In genomic region chr7:6958371-6958770, GRCh38 we compare ENCODE assay signal across 3 cellular contexts.
A peak's percentile ranks its signal among the peaks of the same experiment; 100 is the strongest.
DNase-seq lines count a peak whose midpoint lies in the region; ATAC-seq and TF ChIP-seq lines count a peak whose summit lies in the region.
"Not testable (repeated sequence)": the region's sequence is repeated elsewhere in the genome, so short reads cannot be mapped to it uniquely, and the experiment has no call there.

No MANE protein-coding gene starts in this region.

- not testable (repeated sequence) for H3K79me1 ChIP-seq in neuronal stem cell (ENCODE audit: low read depth, low read length)

- H2BK5ac ChIP-seq in neuronal stem cell (ENCODE audit: low read length), result not testable (repeated sequence)

- TF ChIP-seq POLR2A in thyroid gland (IDR thresholded peaks at IDR 0.05), result not testable (repeated sequence)

- H2BK15ac ChIP-seq in neuronal stem cell (ENCODE audit: low read length), result peak overlapping the region; percentile 64

- not testable (repeated sequence) for H3K4me1 ChIP-seq in neuronal stem cell (ENCODE audit: control insufficient read depth in 2 of 2, insufficient read depth in 1 of 2, low read depth in 1 of 2, low read length in 2 of 2); thyroid gland

- not testable (repeated sequence) for H3K4me2 ChIP-seq in neuronal stem cell (ENCODE audit: insufficient read depth, low read length, poor library complexity, severe bottlenecking)

- not testable (repeated sequence) for H3K4me1 Mint-ChIP-seq in stimulated activated effector memory CD8-positive, alpha-beta T cell treated with anti-CD3 and anti-CD28 coated beads, Interleukin-12 subunit alpha, Interleukin-12 subunit beta, amount 100 ng/mL, for 72 hours

- H2AK5ac ChIP-seq in neuronal stem cell (ENCODE audit: low read depth, low read length), result not testable (repeated sequence)

- intact Hi-C loops in thyroid gland (cut with DNase I), result not testable (repeated sequence)

- not testable (repeated sequence) for TF ChIP-seq CTCF in thyroid gland (IDR thresholded peaks at IDR 0.05)

- H3K9me3 Mint-ChIP-seq in stimulated activated effector memory CD8-positive, alpha-beta T cell treated with anti-CD3 and anti-CD28 coated beads, Interleukin-12 subunit alpha, Interleukin-12 subunit beta, amount 100 ng/mL, for 72 hours, result not testable (repeated sequence)

- H3K27ac ChIP-seq in neuronal stem cell (replicated peaks; ENCODE audit: low read length); thyroid gland: not testable (repeated sequence)

- not testable (repeated sequence) for H3K4me3 ChIP-seq in neuronal stem cell (ENCODE audit: low read length in 2 of 2); thyroid gland (replicated peaks in 1 of 3)

- not testable (repeated sequence) for H3K4me3 Mint-ChIP-seq in stimulated activated effector memory CD8-positive, alpha-beta T cell treated with anti-CD3 and anti-CD28 coated beads, Interleukin-12 subunit alpha, Interleukin-12 subunit beta, amount 100 ng/mL, for 72 hours

- H2BK120ac ChIP-seq in neuronal stem cell (ENCODE audit: low read depth, low read length), result not testable (repeated sequence)

- H3K9me3 ChIP-seq in neuronal stem cell (replicated peaks in 1 of 2; ENCODE audit: control insufficient read depth in 2 of 2, insufficient read depth in 1 of 2, low read depth in 1 of 2, low read length in 2 of 2); thyroid gland: not testable (repeated sequence)

- not testable (repeated sequence) for H3K36me3 ChIP-seq in neuronal stem cell (replicated peaks in 1 of 2; ENCODE audit: control insufficient read depth in 2 of 2, insufficient read depth in 2 of 2, low read length in 2 of 2); thyroid gland

- H3K9ac ChIP-seq in neuronal stem cell (ENCODE audit: low read depth, low read length, poor library complexity), result not testable (repeated sequence)

- H3K27me3 ChIP-seq in neuronal stem cell (ENCODE audit: control insufficient read depth in 3 of 3, insufficient read depth in 3 of 3, low read depth in 1 of 3, low read length in 3 of 3); thyroid gland: not testable (repeated sequence)

- H2AFZ ChIP-seq in neuronal stem cell (ENCODE audit: low read length), result not testable (repeated sequence)

- H4K8ac ChIP-seq in neuronal stem cell (ENCODE audit: low read depth, low read length), result not testable (repeated sequence)

- peak overlapping the region; percentile 8 for H3K14ac ChIP-seq in neuronal stem cell (ENCODE audit: low read length)

- not testable (repeated sequence) for H4K91ac ChIP-seq in neuronal stem cell (ENCODE audit: low read depth, low read length, poor library complexity)

- not testable (repeated sequence) for H3K36me3 Mint-ChIP-seq in stimulated activated effector memory CD8-positive, alpha-beta T cell treated with anti-CD3 and anti-CD28 coated beads, Interleukin-12 subunit alpha, Interleukin-12 subunit beta, amount 100 ng/mL, for 72 hours

- not testable (repeated sequence) for DNase-seq in neuronal stem cell (ENCODE audit: low spot score); stimulated activated effector memory CD8-positive, alpha-beta T cell treated with anti-CD3 and anti-CD28 coated beads, Interleukin-12 subunit alpha, Interleukin-12 subunit beta, amount 100 ng/mL, for 72 hours (ENCODE audit: low spot score in 2 of 2)
- peak; percentile 52 to 87 for DNase-seq in thyroid gland

- not testable (repeated sequence) for H3K4ac ChIP-seq in neuronal stem cell (ENCODE audit: low read length)

- H2BK12ac ChIP-seq in neuronal stem cell (ENCODE audit: low read length), result not testable (repeated sequence)

- H3K18ac ChIP-seq in neuronal stem cell (ENCODE audit: low read length), result not testable (repeated sequence)

- H3K23ac ChIP-seq in neuronal stem cell (ENCODE audit: low read depth, low read length, poor library complexity), result not testable (repeated sequence)

- ATAC-seq in stimulated activated effector memory CD8-positive, alpha-beta T cell treated with anti-CD3 and anti-CD28 coated beads, Interleukin-12 subunit alpha, Interleukin-12 subunit beta, amount 100 ng/mL, for 72 hours, result not testable (repeated sequence)

- H3K27ac Mint-ChIP-seq in stimulated activated effector memory CD8-positive, alpha-beta T cell treated with anti-CD3 and anti-CD28 coated beads, Interleukin-12 subunit alpha, Interleukin-12 subunit beta, amount 100 ng/mL, for 72 hours, result peak overlapping the region; percentile 13

- no CpG with 5 or more reads among the region's 15 CpGs for whole genome bisulfite sequencing in neuronal stem cell (ENCODE audit: extremely low coverage in 2 of 2, insufficient read length in 2 of 2, insufficient replicate concordance in 1 of 2), 2 donors
- 55 to 57% methylated on average over 14 to 15 of the region's 15 CpGs for whole genome bisulfite sequencing in thyroid gland, 2 donors
